Comparison of ENCODE assay signal across 12 cellular contexts in genomic region chr20:48538058-48538825, GRCh38.
A peak's percentile ranks its signal among the peaks of the same experiment; 100 is the strongest.
DNase-seq lines count a peak whose midpoint lies in the region; ATAC-seq and TF ChIP-seq lines count a peak whose summit lies in the region.
"Had no signal": no experiment of that assay in that cellular context is flagged by ENCODE, and none has a peak within 500 bp of the region (broad histone marks: within the 10 kb centered on the region; RNA-seq: fewer than 3 reads in every experiment).

No MANE protein-coding gene starts in this region.

- H3K9me3 ChIP-seq in upper lobe of right lung = no peaks in the 10 kb centered on the region

- TF ChIP-seq CTCF in upper lobe of right lung (IDR thresholded peaks at IDR 0.05) = no peak

- peak; percentile 70 for DNase-seq in left cardiac atrium
- no peak for DNase-seq in left ventricle myocardium superior
- DNase-seq in T1000 (lab: John Stamatoyannopoulos, UW) = peak; percentile 18
- peak; percentile 66 for DNase-seq in iPS-NIHi11 (ENCODE audit: low spot score)
- DNase-seq in upper lobe of right lung = no peak
- DNase-seq in NCI-H1694 (lab: John Stamatoyannopoulos, UW) = no peak
- no peak for DNase-seq in stimulated activated naive CD4-positive, alpha-beta T cell treated with Interleukin-2 at 50 U/mL for 16 hours (lab: John Stamatoyannopoulos, UW)
- DNase-seq: activated T-cell treated with anti-CD3 and anti-CD28 coated beads, Interleukin-2, amount 50 U/mL, for 72 hours; cortex of kidney; left colon; NCI-H2171 had no signal

- intact Hi-C loops in left cardiac atrium (cut with DNase I) (no loop called here), left ventricle myocardium superior (cut with micrococcal nuclease) (no loop called here), upper lobe of right lung (cut with DNase I) (no loop called here)

- H3K36me3 ChIP-seq in upper lobe of right lung = no peaks in the 10 kb centered on the region

- H3K27me3 ChIP-seq in upper lobe of right lung = peaks cover 12% of the 10 kb centered on the region

- peak in 1 of 2 donors; percentile 85 for ATAC-seq in left cardiac atrium
- no peak for ATAC-seq in left ventricle myocardium superior
- ATAC-seq in upper lobe of right lung = peak; percentile 72
- no peak for ATAC-seq in HG03139 (IDR thresholded peaks at IDR 0.05; ENCODE audit: unreplicated experiment)
- ATAC-seq: activated T-cell treated with anti-CD3 and anti-CD28 coated beads, Interleukin-2, amount 50 U/mL, for 72 hours; left colon had no signal

- no peak overlapping the region for H3K27ac ChIP-seq in upper lobe of right lung

- no peaks in the 10 kb centered on the region for H3K4me1 ChIP-seq in upper lobe of right lung

- no peak overlapping the region for H3K4me3 ChIP-seq in upper lobe of right lung

Comparison
In these comparisons a context has a peak if more than half of its experiments do, and no peak if none do; other contexts are left out.
1. DNase-seq: peak in left cardiac atrium (single experiment), T1000 (single experiment) and iPS-NIHi11 (single experiment); none in left ventricle myocardium superior (single experiment), upper lobe of right lung (single experiment), NCI-H1694 (single experiment) and stimulated activated naive CD4-positive, alpha-beta T cell treated with Interleukin-2 at 50 U/mL for 16 hours (single experiment).